11 cellular contexts compared by ENCODE assay signal in the genomic region with DNA sequence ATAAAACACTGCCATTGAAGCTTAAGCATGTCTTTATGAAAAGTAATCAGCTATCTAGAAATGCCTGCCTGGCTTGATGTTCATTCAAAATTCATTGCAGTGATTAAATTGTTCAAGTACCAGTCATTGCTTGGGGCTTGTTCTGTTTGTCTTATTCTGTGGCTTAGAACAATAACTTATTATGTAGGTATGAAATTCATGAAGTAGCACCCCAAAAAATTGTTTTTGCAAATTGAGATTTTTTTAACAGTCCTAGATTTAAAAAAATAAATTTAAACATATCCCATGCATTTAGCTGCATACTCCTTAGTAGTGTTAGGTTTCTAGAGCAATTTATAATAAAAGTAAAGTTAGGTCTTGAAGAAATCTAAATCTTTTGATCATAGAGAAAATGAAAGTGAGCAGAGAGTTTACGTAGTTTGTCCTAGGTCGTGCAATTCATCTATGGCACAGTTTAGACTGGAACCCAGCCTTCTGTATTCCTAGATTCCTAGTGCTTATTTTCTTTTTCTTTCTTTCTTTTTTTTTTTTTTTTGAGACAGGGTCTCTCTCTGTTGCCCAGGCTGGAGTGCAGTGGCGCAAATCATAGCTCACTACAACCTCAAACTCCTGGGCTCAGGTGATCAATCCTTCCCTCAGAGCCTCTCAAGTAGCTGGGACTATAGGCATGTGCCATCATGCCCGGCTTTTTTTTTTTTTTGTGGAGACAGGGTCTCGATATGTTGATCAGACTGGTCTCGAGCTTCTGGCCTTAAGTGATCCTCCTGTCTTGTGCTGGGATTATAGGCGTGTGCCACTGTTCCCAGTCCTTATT. TPM values are rescaled to one million over a fixed set of nuclear protein-coding genes. Genes with fewer than 3 reads are reported as not detected.
DNase-seq lines count a peak whose midpoint lies in the region; ATAC-seq and TF ChIP-seq lines count a peak whose summit lies in the region.
"Had no signal": no experiment of that assay in that cellular context is flagged by ENCODE, and none has a peak within 500 bp of the region (broad histone marks: within the 10 kb centered on the region; RNA-seq: fewer than 3 reads in every experiment).

No MANE protein-coding gene starts in this region.

- H3K4me2 ChIP-seq in PC-3 (ENCODE audit: low read length) (peak overlapping the region; percentile 97), skeletal muscle satellite cell (ENCODE audit: low read length) (peak overlapping the region; percentile 85)

- TF ChIP-seq CTCF in PC-3 (conservative IDR thresholded peaks at IDR 0.05; ENCODE audit: low read depth, low read length) (no peak), thyroid gland (IDR thresholded peaks at IDR 0.05) (no peak)

- intact Hi-C loops in PC-3 (cut with micrococcal nuclease) (loop anchor here (2.0 to 5.0 kb wide), 4 partner anchors 47 to 1512 kb away; a partner anchor contains a TSS), thyroid gland (cut with DNase I) (no loop called here)

- CTCF ChIA-PET in PC-3 (lab: Charles Lee) = no interaction called here

- H3K9ac ChIP-seq in PC-3 (ENCODE audit: low read length) = peak overlapping the region; percentile 86
- H3K9ac ChIP-seq in skeletal muscle satellite cell (ENCODE audit: low read depth, low read length) = peak overlapping the region; percentile 95

- H3K79me2 ChIP-seq in PC-3 (ENCODE audit: low read length) = peaks cover 87% of the 10 kb centered on the region

- H3K27ac ChIP-seq in PC-3 (ENCODE audit: low read length) (peak overlapping the region; percentile 1; the same call in 1 of the 2 replicates), thyroid gland (no peak overlapping the region)
- H3K27ac ChIP-seq: 22Rv1 had no signal

- H3K4me1 ChIP-seq in PC-3 (ENCODE audit: insufficient read depth, low read length) = peaks cover 41% of the 10 kb centered on the region
- peaks cover 59% of the 10 kb centered on the region for H3K4me1 ChIP-seq in skeletal muscle satellite cell (ENCODE audit: control insufficient read depth, insufficient read depth, low read length)
- H3K4me1 ChIP-seq in thyroid gland = peaks cover 19 to 34% of the 10 kb centered on the region in 2 donors

- H3K36me3 ChIP-seq in PC-3 (ENCODE audit: low read depth, low read length) (no peaks in the 10 kb centered on the region), skeletal muscle satellite cell (ENCODE audit: insufficient read depth, low read length) (no peaks in the 10 kb centered on the region), H7 (replicated peaks; ENCODE audit: control insufficient read depth, insufficient read depth, low read length) (no peaks in the 10 kb centered on the region), thyroid gland (no peaks in the 10 kb centered on the region)
- H3K36me3 ChIP-seq: gastroesophageal sphincter had no signal

- H4K20me1 ChIP-seq in PC-3 (ENCODE audit: low read length) = peaks cover 18% of the 10 kb centered on the region

- no peaks in the 10 kb centered on the region for H3K27me3 ChIP-seq in PC-3 (ENCODE audit: low read length)
- no peaks in the 10 kb centered on the region for H3K27me3 ChIP-seq in skeletal muscle satellite cell (ENCODE audit: control insufficient read depth, insufficient read depth, low read length)
- H3K27me3 ChIP-seq in H7 (ENCODE audit: control insufficient read depth, insufficient read depth, low read length) = no peaks in the 10 kb centered on the region
- no peaks in the 10 kb centered on the region for H3K27me3 ChIP-seq in thyroid gland
- H3K27me3 ChIP-seq: gastroesophageal sphincter had no signal

- POLR2A ChIA-PET in PC-3 (lab: Charles Lee; ENCODE audit: unreplicated experiment) = interaction anchor here (0.6 kb wide), 2 partner anchors 72 to 503 kb away, joined by 3 to 6 read pairs; no protein-coding TSS in a partner anchor

- BruUV-seq in PC-3 (replicated peaks; lab: Mats Ljungman, UMichigan) = no TSS peak

- no peak for TF ChIP-seq POLR2A in thyroid gland (IDR thresholded peaks at IDR 0.05)

- H3K4me3 ChIP-seq in PC-3 (ENCODE audit: low read length) = peak overlapping the region; percentile 88
- H3K4me3 ChIP-seq in skeletal muscle satellite cell (ENCODE audit: low read length) = peak overlapping the region; percentile 27
- H3K4me3 ChIP-seq in H7 (ENCODE audit: insufficient read depth, low read depth, low read length) = no peak overlapping the region
- H3K4me3 ChIP-seq in thyroid gland (replicated peaks in 1 of 3) = no peak overlapping the region

- DNase-seq in DMS79 treated with DMSO at 0.1 percent for 48 hours (lab: John Stamatoyannopoulos, UW) = peak; percentile 31
- DNase-seq in DMS79 (lab: John Stamatoyannopoulos, UW) = no peak
- peak; percentile 35 for DNase-seq in PC-3
- DNase-seq in dermis blood vessel endothelial cell = peak; percentile 8
- no peak for DNase-seq in H7
- DNase-seq in thyroid gland = no peak
- DNase-seq: retina had no signal

- no peak overlapping the region for H2AFZ ChIP-seq in PC-3 (ENCODE audit: low read length)

- no peaks in the 10 kb centered on the region for H3K9me3 ChIP-seq in PC-3 (ENCODE audit: low read length)
- no peaks in the 10 kb centered on the region for H3K9me3 ChIP-seq in skeletal muscle satellite cell (replicated peaks; ENCODE audit: low read length)
- H3K9me3 ChIP-seq in thyroid gland = no peaks in the 10 kb centered on the region
- H3K9me3 ChIP-seq: gastroesophageal sphincter had no signal

- no peaks in the 10 kb centered on the region for H3F3A ChIP-seq in PC-3 (ENCODE audit: low read length, unreplicated experiment)

- no peaks in the 10 kb centered on the region for H3K9me2 ChIP-seq in PC-3 (replicated peaks; ENCODE audit: low read length)

- no peak for ATAC-seq in PC-3
- no peak for ATAC-seq in GM18868 (IDR thresholded peaks at IDR 0.05; ENCODE audit: unreplicated experiment)
- ATAC-seq: gastroesophageal sphincter had no signal

- 81 to 86% methylated on average over 7 of the region's 7 CpGs for WGBS in thyroid gland, 2 donors

RNA-seq across cellular contexts. Expression of a gene that starts 9.3 kb away (rescaled TPM):
- total RNA-seq in PC-3 (2014; rRNA removed) (11.5 and 11.8 TPM in 2 replicates), dermis blood vessel endothelial cell (26.9 and 34.0 TPM in 2 replicates), thyroid gland (10 to 100 TPM; 37.2 to 52.1 (median 43.3) TPM)
- 16.8 and 19.0 TPM in 2 replicates for total RNA-seq in skeletal muscle satellite cell (2012; rRNA removed)
- 31.7 and 44.8 TPM in 2 replicates for total RNA-seq in H7 (2014; rRNA removed; shearing (Covaris generic))

RNA-seq across cellular contexts. Expression of a gene that starts 9.4 kb away (rescaled TPM):
- total RNA-seq in PC-3 (2014; rRNA removed) (0.46 and 1.6 TPM in 2 replicates), dermis blood vessel endothelial cell (2.1 and 3.7 TPM in 2 replicates), thyroid gland (10 to 100 TPM; 10.7 to 26.0 (median 20.5) TPM)
- 2.3 and 2.8 TPM in 2 replicates for total RNA-seq in skeletal muscle satellite cell (2012; rRNA removed)
- total RNA-seq in H7 (2014; rRNA removed; shearing (Covaris generic)) = 1.6 and 3.8 TPM in 2 replicates

Comparison
In these comparisons a context has a peak if more than half of its experiments do, and no peak if none do; other contexts are left out.
1. DNase-seq: peak in DMS79 treated with DMSO at 0.1 percent for 48 hours (single experiment), PC-3 (single experiment) and dermis blood vessel endothelial cell (single experiment); none in DMS79 (single experiment), H7 (single experiment) and thyroid gland (0 of 2).
2. H3K4me3 ChIP-seq: peak in PC-3 (single experiment) and skeletal muscle satellite cell (single experiment); none in H7 (single experiment) and thyroid gland (0 of 3).